25 cellular contexts compared by ENCODE assay signal in the genomic region with DNA sequence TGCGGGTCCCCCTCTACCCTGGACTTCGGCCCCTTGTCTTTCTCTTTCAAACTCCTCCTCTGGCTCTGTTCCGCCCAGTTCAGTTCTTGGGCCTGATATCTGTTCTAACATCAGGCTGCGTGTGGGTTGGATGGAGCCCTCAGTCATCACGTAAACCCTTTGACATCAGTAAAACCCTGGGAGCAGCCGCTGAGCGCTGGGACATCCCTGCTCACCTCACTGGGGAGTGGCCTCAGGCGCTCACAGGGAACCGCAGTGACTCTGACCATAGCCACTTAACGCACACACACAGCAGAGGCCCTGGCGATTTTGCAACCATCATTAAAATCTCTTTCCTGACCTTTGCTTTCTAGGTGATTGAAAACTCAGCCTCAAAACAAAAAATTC. TPM values are rescaled to one million over a fixed set of nuclear protein-coding genes. Genes with fewer than 3 reads are reported as not detected.
DNase-seq lines count a peak whose midpoint lies in the region; ATAC-seq, FAIRE-seq and TF ChIP-seq lines count a peak whose summit lies in the region.
"Had no signal": no experiment of that assay in that cellular context is flagged by ENCODE, and none has a peak within 500 bp of the region (broad histone marks: within the 10 kb centered on the region; RNA-seq: fewer than 3 reads in every experiment).

No MANE protein-coding gene starts in this region.

- H3K4me3 Mint-ChIP-seq in nephron progenitor cell = no peak overlapping the region
- H3K4me3 Mint-ChIP-seq: activated CD8-positive, alpha-beta memory T cell treated with anti-CD3 and anti-CD28 coated beads, Interleukin-2, amount 10 ng/mL, durations not matched to agents 7 days and 5 days; CD14-positive monocyte; naive thymus-derived CD4-positive, alpha-beta T cell had no signal

- no peak for TF ChIP-seq CTCF in cardiac muscle cell (IDR thresholded peaks at IDR 0.05; ENCODE audit: low read depth, low read length)
- no peak for TF ChIP-seq CTCF in coronary artery (IDR thresholded peaks at IDR 0.05)
- no peak for TF ChIP-seq CTCF in nephron progenitor cell (IDR thresholded peaks at IDR 0.05)
- no peak for TF ChIP-seq CTCF in gastrocnemius medialis (IDR thresholded peaks at IDR 0.05 in 4 of 5, conservative IDR thresholded peaks at IDR 0.05 in 1 of 5)
- TF ChIP-seq CTCF in omental fat pad (IDR thresholded peaks at IDR 0.05) = no peak

- H3K36me3 Mint-ChIP-seq in nephron progenitor cell (ENCODE audit: low read depth) = peaks cover 55% of the 10 kb centered on the region

- peaks cover 24% of the 10 kb centered on the region for H3K4me1 Mint-ChIP-seq in nephron progenitor cell
- H3K4me1 Mint-ChIP-seq: CD14-positive monocyte had no signal

- no peaks in the 10 kb centered on the region for H3K9me3 ChIP-seq in cardiac muscle cell (ENCODE audit: low read depth)
- H3K9me3 ChIP-seq in gastrocnemius medialis = no peaks in the 10 kb centered on the region
- H3K9me3 ChIP-seq: psoas muscle, suprapubic skin had no signal

- H3K4me3 ChIP-seq in cardiac muscle cell (no peak overlapping the region), coronary artery (no peak overlapping the region), gastrocnemius medialis (no peak overlapping the region)
- H3K4me3 ChIP-seq: psoas muscle, smooth muscle cell, suprapubic skin had no signal

- H3K4me1 ChIP-seq in cardiac muscle cell (ENCODE audit: low read depth) (peaks cover 13% of the 10 kb centered on the region), gastrocnemius medialis (peaks cover 4 to 15% of the 10 kb centered on the region in 2 donors)
- H3K4me1 ChIP-seq: psoas muscle had no signal

- H3K27me3 Mint-ChIP-seq in nephron progenitor cell (ENCODE audit: low read depth, poor library complexity) = no peaks in the 10 kb centered on the region
- H3K27me3 Mint-ChIP-seq: activated CD8-positive, alpha-beta memory T cell treated with anti-CD3 and anti-CD28 coated beads, Interleukin-2, amount 10 ng/mL, durations not matched to agents 7 days and 5 days; naive thymus-derived CD4-positive, alpha-beta T cell had no signal

- H3K27ac Mint-ChIP-seq in nephron progenitor cell = peak overlapping the region; percentile 92
- H3K27ac Mint-ChIP-seq: activated CD8-positive, alpha-beta memory T cell treated with anti-CD3 and anti-CD28 coated beads, Interleukin-2, amount 10 ng/mL, durations not matched to agents 7 days and 5 days; naive thymus-derived CD4-positive, alpha-beta T cell had no signal

- H3K36me3 ChIP-seq in cardiac muscle cell (peaks cover 54% of the 10 kb centered on the region), gastrocnemius medialis (peaks cover 0 to 61% of the 10 kb centered on the region in 2 donors)

- intact Hi-C loops in cardiac septum (cut with DNase I) = no loop called here
- intact Hi-C loops in gastrocnemius medialis (cut with DNase I; ENCODE audit: low total_unique reads) = no loop called here

- H3K27ac ChIP-seq in cardiac muscle cell (peak overlapping the region; percentile 69), coronary artery (no peak overlapping the region), gastrocnemius medialis (no peak overlapping the region)
- H3K27ac ChIP-seq: psoas muscle, suprapubic skin had no signal

- in situ Hi-C loops in gastrocnemius medialis (cut with MboI; ENCODE audit: low sequenced_read_pairs in 4 of 4) = loop anchor here in 3 of 4 donors (5.0 to 10.0 kb wide), 2 partner anchors 163 to 166 kb away; no protein-coding TSS in a partner anchor

- FAIRE-seq in urothelium cell line (lab: Jason Lieb, UNC) = peak; percentile 44
- FAIRE-seq: GM12892, keratinocyte had no signal

- H3K9me3 Mint-ChIP-seq in nephron progenitor cell = no peaks in the 10 kb centered on the region
- H3K9me3 Mint-ChIP-seq: naive thymus-derived CD4-positive, alpha-beta T cell had no signal

- no peak for ATAC-seq in gastrocnemius medialis
- no peak for ATAC-seq in omental fat pad (ENCODE audit: low FRiP score)
- ATAC-seq: activated CD8-positive, alpha-beta memory T cell treated with anti-CD3 and anti-CD28 coated beads, Interleukin-2, amount 10 ng/mL, durations not matched to agents 7 days and 5 days; HCT116 had no signal

- DNase-seq in cardiac muscle cell (ENCODE audit: low read depth in 1 of 2, low spot score in 1 of 2) (no peak), cardiac septum (ENCODE audit: low spot score) (no peak), coronary artery (ENCODE audit: low spot score) (peak; percentile 57), nephron progenitor cell (no peak), urothelium cell line (ENCODE audit: low spot score) (no peak), gastrocnemius medialis (no peak), omental fat pad (ENCODE audit: low spot score) (no peak), midbrain (lab: John Stamatoyannopoulos, UW) (no peak)
- DNase-seq: activated CD4-positive, alpha-beta T cell treated with anti-CD3 and anti-CD28 coated beads for 48 hours; activated CD8-positive, alpha-beta memory T cell treated with anti-CD3 and anti-CD28 coated beads, Interleukin-2, amount 10 ng/mL, durations not matched to agents 7 days and 5 days; activated gamma-delta T cell; KG1; MV-4-11; naive thymus-derived CD4-positive, alpha-beta T cell; NCI-H187; NCI-H446; NK-92 treated with Interleukin-12 subunit alpha and Interleukin-12 subunit beta, amount 100 ng/mL, for 24 hours; psoas muscle; SW 1271 had no signal

- H3K27me3 ChIP-seq in cardiac muscle cell (no peaks in the 10 kb centered on the region), gastrocnemius medialis (no peaks in the 10 kb centered on the region)
- H3K27me3 ChIP-seq: suprapubic skin had no signal

- TF ChIP-seq POLR2A in gastrocnemius medialis (IDR thresholded peaks at IDR 0.05) = no peak

RNA-seq across cellular contexts. Expression of a gene that starts 54.3 kb away (rescaled TPM):
- total RNA-seq in cardiac muscle cell (11.0 and 13.3 TPM in 2 replicates), cardiac septum (5.8 TPM), gastrocnemius medialis (1 to 10 TPM; 4.7 to 5.0 (median 4.9) TPM), omental fat pad (10 to 100 TPM in 1 of 4 donors, 1 to 10 TPM in 3; 5.8 to 13.1 (median 8.2) TPM)
- 10.4 and 14.2 TPM in 2 replicates for polyA plus RNA-seq in cardiac muscle cell
